Comparison of ENCODE assay signal across 8 cellular contexts in genomic region chrX:49073641-49074575, GRCh38. TPM values are rescaled to one million over a fixed set of nuclear protein-coding genes. Genes with fewer than 3 reads are reported as not detected.
DNase-seq lines count a peak whose midpoint lies in the region; ATAC-seq and TF ChIP-seq lines count a peak whose summit lies in the region.

Gene PRAF2, minus strand, starts transcription at chrX:49074002. Its CDS starts 15 bp downstream, at chrX:49073987.

- H4K20me1 ChIP-seq in Karpas-422 (ENCODE audit: insufficient read depth, low read depth, low read length): no peaks in the 10 kb centered on the region

- peak; percentile 94 for DNase-seq in GM13977 (ENCODE audit: low spot score)
- peak; percentile 70 for DNase-seq in NCI-H2196 treated with DMSO at 0.1 percent for 48 hours (lab: John Stamatoyannopoulos, UW; ENCODE audit: unreplicated experiment)
- DNase-seq in activated CD4-positive, CD25-positive, alpha-beta regulatory T cell treated with anti-CD3 and anti-CD28 coated beads, Interleukin-2, amount 50 U/mL, for 72 hours: peak; percentile 83
- DNase-seq in cerebellar cortex (ENCODE audit: low spot score): peak; percentile 93
- DNase-seq in iris pigment epithelial cell (ENCODE audit: low read depth): peak; percentile 91
- peak; percentile 97 for DNase-seq in spleen
- DNase-seq in Karpas-422: no peak

- H3K36me3 ChIP-seq in spleen (peaks cover 0 to 36% (median 0%) of the 10 kb centered on the region in 6 donors), Karpas-422 (ENCODE audit: insufficient read depth, low read length) (no peaks in the 10 kb centered on the region)

- no peaks in the 10 kb centered on the region for H3K9me3 ChIP-seq in spleen
- H3K9me3 ChIP-seq in Karpas-422 (ENCODE audit: low read length): no peaks in the 10 kb centered on the region

- H3K9ac ChIP-seq in Karpas-422 (ENCODE audit: low read length): no peak within 1 kb of the TSS

- no peaks in the 10 kb centered on the region for H3K9me2 ChIP-seq in Karpas-422 (replicated peaks; ENCODE audit: insufficient read depth, low read length)

- H3K4me1 ChIP-seq in spleen: peaks cover 0 to 31% (median 16%) of the 10 kb centered on the region in 6 donors
- H3K4me1 ChIP-seq in Karpas-422 (ENCODE audit: low read length): peaks cover 3% of the 10 kb centered on the region

- no peaks in the 10 kb centered on the region for H3K27me3 ChIP-seq in spleen (replicated peaks in 1 of 7)
- H3K27me3 ChIP-seq in Karpas-422 (ENCODE audit: low read length): no peaks in the 10 kb centered on the region

- no peak within 1 kb of the TSS for H2AFZ ChIP-seq in Karpas-422 (ENCODE audit: low read length)

- H3K4me2 ChIP-seq in Karpas-422 (ENCODE audit: low read depth, low read length, poor library complexity, severe bottlenecking): no peak within 1 kb of the TSS

- in situ Hi-C loops in GM13977 (cut with MboI; ENCODE audit: low pct_unique_long_range_greater_than_20kb, low sequenced_read_pairs, unreplicated experiment): no loop called here

- peak within 1 kb of the TSS; percentile 37 to 69 (median 46) for H3K4me3 ChIP-seq in spleen
- H3K4me3 ChIP-seq in Karpas-422 (ENCODE audit: low read length): no peak within 1 kb of the TSS

- H3K79me2 ChIP-seq in Karpas-422 (ENCODE audit: low read length): no peaks in the 10 kb centered on the region

- 1 to 47% (median 6%) methylated on average over 21 to 61 of the region's 61 CpGs for WGBS in spleen, 5 donors

- ATAC-seq in HG03025 (IDR thresholded peaks at IDR 0.05; ENCODE audit: low FRiP score, unreplicated experiment): peak; percentile 72

- H3K27ac ChIP-seq in spleen: peak within 1 kb of the TSS; percentile 22 to 86 (median 82)
- no peak within 1 kb of the TSS for H3K27ac ChIP-seq in Karpas-422 (ENCODE audit: low read length)

- peak in 1 of 3 donors; percentile 28 for TF ChIP-seq POLR2A in spleen (IDR thresholded peaks at IDR 0.05)

- intact Hi-C loops in spleen (cut with DNase I; ENCODE audit: low total_unique reads): no loop called here

- TF ChIP-seq CTCF in GM13977 (IDR thresholded peaks at IDR 0.05; ENCODE audit: extremely low read depth, insufficient read depth, missing control alignments): no peak
- TF ChIP-seq CTCF in spleen (IDR thresholded peaks at IDR 0.05 in 8 of 11, conservative IDR thresholded peaks at IDR 0.05 in 3 of 11): peak in 4 of 11 experiments; percentile 34 to 44 (median 38)

RNA-seq across cellular contexts. Expression of gene PRAF2, which starts in this region (rescaled TPM):
- total RNA-seq in spleen: 10 to 100 TPM; 15.4 to 23.7 (median 18.9) TPM
- 10 to 100 TPM; 15.9 to 17.9 (median 16.0) TPM for polyA plus RNA-seq in spleen
- 0.34 and 2.5 TPM in 2 replicates for total RNA-seq in Karpas-422 (2014; rRNA removed; shearing (Covaris generic); ENCODE audit: low replicate concordance)
